ENCODE assay signal across 8 cellular contexts in the genomic region with DNA sequence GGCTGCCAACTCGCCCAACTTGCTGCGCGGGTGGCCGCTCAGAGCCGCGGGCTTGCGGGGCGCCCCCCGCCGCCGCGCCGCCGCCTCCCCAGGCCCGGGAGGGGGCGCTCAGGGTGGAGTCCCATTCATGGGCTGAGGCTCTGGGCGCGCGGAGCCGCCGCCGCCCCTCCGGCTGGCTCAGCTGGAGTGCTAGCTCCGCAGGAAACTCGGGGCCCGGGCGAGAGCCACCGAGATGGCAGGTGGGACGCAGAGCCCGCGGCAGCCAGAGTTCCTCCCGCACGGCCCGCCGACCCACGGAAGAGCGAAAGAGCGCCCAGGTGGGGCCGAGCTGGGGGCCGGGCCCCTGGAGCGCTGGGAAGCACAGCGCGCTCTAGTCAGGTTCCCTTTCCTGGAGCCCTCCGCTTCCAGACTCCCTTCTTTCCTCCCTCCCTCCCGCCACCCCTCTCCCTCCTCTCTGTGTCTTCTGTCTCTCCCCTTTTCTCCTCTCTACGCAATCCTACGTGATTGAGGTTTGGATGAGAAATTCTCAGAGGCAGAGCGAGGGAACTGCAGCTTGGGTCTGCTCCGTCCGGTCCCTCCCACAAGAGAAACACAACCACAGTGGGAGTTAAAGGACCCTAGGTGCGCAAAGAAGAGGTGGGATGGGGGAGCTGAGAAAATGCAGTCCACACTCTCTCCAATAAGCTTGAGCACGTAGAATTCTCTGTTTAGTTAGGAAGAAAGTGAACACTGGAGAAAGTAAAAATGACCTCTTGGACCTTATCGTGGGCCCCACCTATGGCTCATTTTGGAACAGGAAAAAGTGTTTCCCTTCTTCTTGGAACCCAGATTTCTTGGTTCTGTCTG.
A peak's percentile ranks its signal among the peaks of the same experiment; 100 is the strongest.
DNase-seq lines count a peak whose midpoint lies in the region; ATAC-seq, FAIRE-seq and TF ChIP-seq lines count a peak whose summit lies in the region.

No MANE protein-coding gene starts in this region.

- no peak overlapping the region for H3K9ac ChIP-seq in Karpas-422 (ENCODE audit: low read length)

- H3K27ac ChIP-seq in lung (ENCODE audit: low read depth in 1 of 2, low read length in 1 of 2): peak overlapping the region in 1 of 2 donors; percentile 73
- H3K27ac ChIP-seq in Karpas-422 (ENCODE audit: low read length): no peak overlapping the region

- H3K4me1 ChIP-seq in lung (ENCODE audit: control insufficient read depth in 2 of 2, insufficient read depth in 2 of 2, low read length in 2 of 2) (peaks cover 3 to 6% of the 10 kb centered on the region in 2 donors), Karpas-422 (ENCODE audit: low read length) (no peaks in the 10 kb centered on the region)

- TF ChIP-seq CTCF in GM13977 (IDR thresholded peaks at IDR 0.05; ENCODE audit: extremely low read depth, insufficient read depth, missing control alignments) (no peak), choroid plexus epithelial cell (conservative IDR thresholded peaks at IDR 0.05; ENCODE audit: low read depth, low read length) (no peak), lung (IDR thresholded peaks at IDR 0.05; ENCODE audit: control extremely low read depth, extremely low read depth) (no peak)

- WGBS in lung, 2 donors: 3 to 5% methylated on average over 31 to 53 of the region's 53 CpGs

- FAIRE-seq in HTR-8/SVneo (lab: Jason Lieb, UNC): no peak

- H3K4me2 ChIP-seq in Karpas-422 (ENCODE audit: low read depth, low read length, poor library complexity, severe bottlenecking): no peak overlapping the region

- H3K79me2 ChIP-seq in Karpas-422 (ENCODE audit: low read length): no peaks in the 10 kb centered on the region

- H3K4me3 ChIP-seq in choroid plexus epithelial cell (ENCODE audit: low read depth, low read length): peak overlapping the region; percentile 46
- H3K4me3 ChIP-seq in lung: peak overlapping the region; percentile 43
- H3K4me3 ChIP-seq in Karpas-422 (ENCODE audit: low read length): no peak overlapping the region

- no peaks in the 10 kb centered on the region; the same call in 1 of the 2 replicates for H3K9me2 ChIP-seq in Karpas-422 (replicated peaks; ENCODE audit: insufficient read depth, low read length)

- H2AFZ ChIP-seq in Karpas-422 (ENCODE audit: low read length): no peak overlapping the region

- H3K9me3 ChIP-seq in lung (ENCODE audit: control insufficient read depth in 2 of 2, insufficient read depth in 1 of 2, low read length in 1 of 2) (peaks cover 0 to 3% of the 10 kb centered on the region in 2 donors), Karpas-422 (ENCODE audit: low read length) (no peaks in the 10 kb centered on the region)

- no peaks in the 10 kb centered on the region for H4K20me1 ChIP-seq in Karpas-422 (ENCODE audit: insufficient read depth, low read depth, low read length)

- in situ Hi-C loops in GM13977 (cut with MboI; ENCODE audit: low pct_unique_long_range_greater_than_20kb, low sequenced_read_pairs, unreplicated experiment): no loop called here

- H3K27me3 ChIP-seq in lung (ENCODE audit: control insufficient read depth, insufficient read depth) (no peaks in the 10 kb centered on the region), Karpas-422 (ENCODE audit: low read length) (no peaks in the 10 kb centered on the region)

- H3K36me3 ChIP-seq in lung (ENCODE audit: control insufficient read depth in 2 of 2, insufficient read depth in 2 of 2, low read length in 2 of 2) (no peaks in the 10 kb centered on the region), Karpas-422 (ENCODE audit: insufficient read depth, low read length) (no peaks in the 10 kb centered on the region)

- DNase-seq in GM13977 (ENCODE audit: low spot score) (peak; percentile 43), HTR-8/SVneo (ENCODE audit: insufficient read length, low spot score) (peak; percentile 39), choroid plexus epithelial cell (ENCODE audit: low read depth) (no peak), lung (ENCODE audit: low spot score) (no peak), Karpas-422 (no peak), NCI-H1930 (lab: John Stamatoyannopoulos, UW) (no peak)
- no peak for DNase-seq in NK-92 treated with Interleukin-12 subunit alpha and Interleukin-12 subunit beta, amount 100 ng/mL, for 24 hours (lab: John Stamatoyannopoulos, UW)

- no peak for ATAC-seq in lung (ENCODE audit: insufficient read depth, low FRiP score)
- no peak for ATAC-seq in HG03342 (IDR thresholded peaks at IDR 0.05; ENCODE audit: unreplicated experiment)

Comparison
In these comparisons a context has a peak if more than half of its experiments do, and no peak if none do; other contexts are left out.
1. DNase-seq: peak in GM13977 (single experiment) and HTR-8/SVneo (single experiment); none in choroid plexus epithelial cell (single experiment), lung (single experiment), Karpas-422 (single experiment), NK-92 treated with Interleukin-12 subunit alpha and Interleukin-12 subunit beta, amount 100 ng/mL, for 24 hours (single experiment) and NCI-H1930 (0 of 2).